1 cellular context compared by ENCODE assay signal in genomic region chr17:59165933-59166342, GRCh38.
TF ChIP-seq lines count a peak whose summit lies in the region.

No MANE protein-coding gene starts in this region.

TF ChIP-seq in HepG2, 621 proteins besides CTCF, POLR2A, EP300 and RAD21 (continues in another document):
- TF ChIP-seq ZHX1 (CRISPR knock-in tag; IDR thresholded peaks at IDR 0.05; ENCODE audit: low read depth) (no peak), MEF2D (CRISPR knock-in tag; IDR thresholded peaks at IDR 0.05) (no peak), ZNF839 (CRISPR knock-in tag; IDR thresholded peaks at IDR 0.05; ENCODE audit: borderline replicate concordance) (no peak), MTA3 (CRISPR knock-in tag; IDR thresholded peaks at IDR 0.05) (no peak), LCORL (IDR thresholded peaks at IDR 0.05) (no peak), LCORL (CRISPR knock-in tag; IDR thresholded peaks at IDR 0.05) (0 out of 2 replicates have a peak, but pooled peaks have one; percentile 18), PATZ1 (CRISPR knock-in tag; IDR thresholded peaks at IDR 0.05) (0 out of 2 replicates have a peak, but pooled peaks have one; percentile 26), XRCC5 (optimal IDR thresholded peaks at IDR 0.05; ENCODE audit: low read length) (peak; percentile 63), ZNF557 (CRISPR knock-in tag; IDR thresholded peaks at IDR 0.05) (peak; percentile 95), ZMYM4 (CRISPR knock-in tag; IDR thresholded peaks at IDR 0.05) (peak; percentile 58; the same call in 1 of the 2 replicates), NR0B2 (CRISPR knock-in tag; IDR thresholded peaks at IDR 0.05) (no peak), KIAA2018 (CRISPR knock-in tag; IDR thresholded peaks at IDR 0.05; ENCODE audit: borderline replicate concordance) (no peak), HMGXB4 (CRISPR knock-in tag; IDR thresholded peaks at IDR 0.05; ENCODE audit: borderline replicate concordance in 1 of 2, low read depth in 1 of 2) (peak; percentile 52 to 58; a peak in 2 of 4 replicates), THYN1 (CRISPR knock-in tag; IDR thresholded peaks at IDR 0.05; ENCODE audit: borderline replicate concordance, low read depth) (0 out of 2 replicates have a peak, but pooled peaks have one; percentile 40), AFF4 (CRISPR knock-in tag; IDR thresholded peaks at IDR 0.05) (no peak), ZBTB33 (CRISPR knock-in tag; IDR thresholded peaks at IDR 0.05) (0 out of 2 replicates have a peak, but pooled peaks have one; percentile 42), SMYD3 (CRISPR knock-in tag; IDR thresholded peaks at IDR 0.05) (0 out of 2 replicates have a peak, but pooled peaks have one; percentile 24), TEAD3 (CRISPR knock-in tag; optimal IDR thresholded peaks at IDR 0.05; ENCODE audit: borderline replicate concordance) (peak; percentile 44), ZNF777 (CRISPR knock-in tag; IDR thresholded peaks at IDR 0.05) (no peak), ZBTB43 (CRISPR knock-in tag; conservative IDR thresholded peaks at IDR 0.05) (0 out of 2 replicates have a peak, but pooled peaks have one; percentile 31), SAP130 (CRISPR knock-in tag; IDR thresholded peaks at IDR 0.05; ENCODE audit: low read depth) (peak; percentile 25; the same call in 1 of the 2 replicates), ZBTB20 (CRISPR knock-in tag; IDR thresholded peaks at IDR 0.05; ENCODE audit: borderline replicate concordance, low read depth) (no peak), ZNF790 (CRISPR knock-in tag; IDR thresholded peaks at IDR 0.05; ENCODE audit: borderline replicate concordance) (no peak), GATAD2A (CRISPR knock-in tag; IDR thresholded peaks at IDR 0.05) (peak; percentile 16; the same call in 1 of the 2 replicates), ZBTB10 (CRISPR knock-in tag; IDR thresholded peaks at IDR 0.05; ENCODE audit: borderline replicate concordance) (no peak)
